ENCODE assay signal across 16 cellular contexts in the genomic region with DNA sequence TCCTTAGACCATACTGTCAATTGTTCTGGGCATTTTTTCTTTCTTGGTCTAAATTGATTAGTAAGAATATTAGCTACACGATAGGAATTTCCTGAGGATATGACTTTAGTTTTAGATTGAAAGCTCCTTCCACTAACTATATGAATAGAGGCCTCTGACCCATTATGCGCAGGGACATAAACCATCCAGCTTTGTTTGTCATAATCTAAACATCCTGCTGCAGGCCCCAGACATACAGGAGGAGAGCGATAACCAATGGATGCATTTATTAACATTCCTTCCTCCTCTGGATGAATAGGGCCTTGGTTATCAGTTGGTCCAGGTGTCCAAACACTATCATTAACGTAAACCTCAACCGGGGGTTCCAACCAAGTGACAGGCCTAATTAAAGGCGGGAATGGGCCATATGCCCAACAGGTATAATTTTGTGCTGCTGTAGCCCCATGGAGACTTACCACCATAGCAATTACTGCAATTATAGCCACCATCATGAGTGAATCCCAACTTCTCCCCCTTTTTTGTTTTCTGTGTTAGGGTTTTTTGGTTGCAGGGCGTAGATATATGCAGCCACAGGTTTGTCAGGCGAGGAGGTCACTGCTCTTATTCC. TPM values are rescaled to one million over a fixed set of nuclear protein-coding genes. Genes with fewer than 3 reads are reported as not detected.
"Had no signal": no experiment of that assay in that cellular context is flagged by ENCODE, and none has a peak within 500 bp of the region (broad histone marks: within the 10 kb centered on the region; RNA-seq: fewer than 3 reads in every experiment).

No MANE protein-coding gene starts in this region.

- H3K36me3 ChIP-seq: sigmoid colon, transverse colon had no signal

- DNase-seq: activated CD4-positive, alpha-beta T cell treated with anti-CD3 and anti-CD28 coated beads for 1 hour; activated CD4-positive, alpha-beta T cell treated with anti-CD3 and anti-CD28 coated beads, Interleukin-2, amount 50 U/mL, for 48 hours; activated CD8-positive, alpha-beta memory T cell treated with anti-CD3 and anti-CD28 coated beads, Interleukin-2, amount 10 ng/mL, durations not matched to agents 7 days and 5 days; activated effector memory CD4-positive, alpha-beta T cell treated with Interleukin-2 at 50 U/mL for 16 hours; activated T-cell treated with anti-CD3 and anti-CD28 coated beads, Interleukin-2, amount 50 U/mL, for 24 hours; body of pancreas; cortex of kidney; effector memory CD8-positive, alpha-beta T cell; erythroblast; glutamatergic neuron; occipital lobe; sigmoid colon; stimulated activated naive CD4-positive, alpha-beta T cell; substantia nigra; T-helper 9 cell; transverse colon had no signal

- H3K4me3 ChIP-seq: body of pancreas, sigmoid colon, transverse colon had no signal

- H3K9me3 ChIP-seq: body of pancreas, sigmoid colon had no signal

- ATAC-seq: activated CD8-positive, alpha-beta memory T cell treated with anti-CD3 and anti-CD28 coated beads, Interleukin-2, amount 10 ng/mL, durations not matched to agents 7 days and 5 days; body of pancreas; effector memory CD8-positive, alpha-beta T cell had no signal

- H3K4me1 ChIP-seq: body of pancreas had no signal

- H3K27ac ChIP-seq: body of pancreas, sigmoid colon, transverse colon had no signal

RNA-seq across cellular contexts. Expression of a gene that starts 32.6 kb away (rescaled TPM):
- total RNA-seq: activated CD8-positive, alpha-beta memory T cell treated with anti-CD3 and anti-CD28 coated beads, Interleukin-2, amount 10 ng/mL, durations not matched to agents 7 days and 5 days; body of pancreas; occipital lobe had no signal

RNA-seq across cellular contexts. Expression of a gene that starts 48.3 kb away (rescaled TPM):
- total RNA-seq: activated CD8-positive, alpha-beta memory T cell treated with anti-CD3 and anti-CD28 coated beads, Interleukin-2, amount 10 ng/mL, durations not matched to agents 7 days and 5 days had no signal
